Comparison of ENCODE assay signal across 19 cellular contexts in genomic region chr4:122212880-122213279, GRCh38.
"Had no signal": no experiment of that assay in that cellular context is flagged by ENCODE, and none has a peak within 500 bp of the region (broad histone marks: within the 10 kb centered on the region; RNA-seq: fewer than 3 reads in every experiment).

No MANE protein-coding gene starts in this region.

- H3K27ac Mint-ChIP-seq: activated naive CD4-positive, alpha-beta T cell treated with anti-CD3 and anti-CD28 coated beads, Interleukin-2, amount 50 U/mL, for 72 hours; nephron; stimulated activated naive CD8-positive, alpha-beta T cell treated with anti-CD3 and anti-CD28 coated beads, Interleukin-15, amount 100 ng/mL, for 72 hours had no signal

- H3K27me3 ChIP-seq: body of pancreas, esophagus muscularis mucosa, spleen, upper lobe of left lung had no signal

- H3K9me3 Mint-ChIP-seq: nephron had no signal

- H3K4me3 ChIP-seq: body of pancreas, coronary artery, esophagus muscularis mucosa, prostate gland, spleen, upper lobe of left lung had no signal

- H3K4me1 ChIP-seq: body of pancreas, esophagus muscularis mucosa, prostate gland, upper lobe of left lung had no signal

- H3K4me3 Mint-ChIP-seq: nephron; stimulated activated naive CD8-positive, alpha-beta T cell treated with anti-CD3 and anti-CD28 coated beads, Interleukin-15, amount 100 ng/mL, for 72 hours had no signal

- H3K36me3 ChIP-seq: prostate gland had no signal

- H3K27me3 Mint-ChIP-seq: stimulated activated naive CD8-positive, alpha-beta T cell treated with anti-CD3 and anti-CD28 coated beads, Interleukin-15, amount 100 ng/mL, for 72 hours had no signal

- ATAC-seq: activated naive CD4-positive, alpha-beta T cell treated with anti-CD3 and anti-CD28 coated beads, Interleukin-2, amount 50 U/mL, for 72 hours; body of pancreas; sciatic nerve; stimulated activated naive CD8-positive, alpha-beta T cell treated with anti-CD3 and anti-CD28 coated beads, Interleukin-15, amount 100 ng/mL, for 72 hours had no signal

- H3K9me3 ChIP-seq: body of pancreas, esophagus muscularis mucosa, prostate gland, spleen, upper lobe of left lung had no signal

- H3K4me1 Mint-ChIP-seq: nephron had no signal

- H3K27ac ChIP-seq: body of pancreas, coronary artery, esophagus muscularis mucosa, prostate gland, upper lobe of left lung had no signal

- DNase-seq: activated CD4-positive, alpha-beta T cell treated with anti-CD3 and anti-CD28 coated beads, Interleukin-2, amount 50 U/mL, for 48 hours; activated CD4-positive, CD25-positive, alpha-beta regulatory T cell treated with anti-CD3 and anti-CD28 coated beads, Interleukin-2, amount 50 U/mL, for 72 hours; activated gamma-delta T cell; activated T-cell treated with anti-CD3 and anti-CD28 coated beads, Interleukin-2, amount 50 U/mL, for 48 hours; amygdala; body of pancreas; caudate nucleus; hypothalamus; kidney glomerular epithelial cell; spleen; stimulated activated naive CD8-positive, alpha-beta T cell treated with anti-CD3 and anti-CD28 coated beads, Interleukin-15, amount 100 ng/mL, for 72 hours; T1000; upper lobe of left lung had no signal
